Comparison of ENCODE assay signal across 8 cellular contexts in the genomic region with DNA sequence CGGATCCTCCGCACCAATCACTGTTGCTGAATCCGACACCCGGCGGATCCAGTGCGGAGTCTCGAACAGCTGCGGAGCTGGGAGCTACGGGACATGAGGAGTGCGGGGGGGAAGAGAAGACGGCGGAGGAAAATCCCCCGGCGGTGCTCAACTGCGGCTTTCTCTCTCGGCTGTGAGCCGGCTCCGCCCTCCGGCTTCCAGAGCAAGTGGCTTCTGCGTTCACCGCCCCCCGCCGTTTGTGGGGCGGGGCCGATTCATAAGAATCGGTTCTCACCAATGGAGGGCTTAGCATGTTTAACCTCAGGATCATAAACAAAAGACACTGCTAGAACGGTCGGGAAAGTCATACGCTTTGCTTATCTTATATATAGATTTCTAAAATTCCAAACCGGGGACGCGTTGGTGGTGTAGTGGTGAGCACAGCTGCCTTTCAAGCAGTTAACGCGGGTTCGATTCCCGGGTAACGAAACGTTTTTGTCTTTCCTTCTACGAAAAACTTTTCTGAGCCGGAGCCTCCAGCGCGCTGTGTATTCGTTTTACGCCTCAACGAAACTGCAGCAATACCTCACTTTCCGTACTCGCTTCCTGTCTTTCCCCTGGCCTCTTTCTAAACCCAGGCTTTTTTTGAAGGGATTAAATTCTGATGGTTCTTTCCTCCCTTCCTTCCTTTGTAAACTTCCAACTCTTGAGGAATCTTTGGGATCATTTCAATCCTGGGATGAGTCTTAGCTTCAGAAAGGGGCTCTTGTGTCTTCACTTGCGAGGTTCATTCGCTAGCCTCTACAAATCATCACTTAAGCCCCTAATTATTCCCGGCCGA. TPM values are rescaled to one million over a fixed set of nuclear protein-coding genes. Genes with fewer than 3 reads are reported as not detected.
A peak's percentile ranks its signal among the peaks of the same experiment; 100 is the strongest.
DNase-seq lines count a peak whose midpoint lies in the region; ATAC-seq and TF ChIP-seq lines count a peak whose summit lies in the region.
"Not testable (repeated sequence)": the region's sequence is repeated elsewhere in the genome, so short reads cannot be mapped to it uniquely, and the experiment has no call there.

No MANE protein-coding gene starts in this region.

- BruUV-seq in OCI-LY7 (replicated peaks; lab: Mats Ljungman, UMichigan) = not testable (repeated sequence)

- DNase-seq in D341Med (ENCODE audit: low spot score) (peak; percentile 77), OCI-LY7 (ENCODE audit: low spot score) (peak; percentile 37), activated T-cell treated with anti-CD3 and anti-CD28 coated beads for 48 hours (ENCODE audit: low read depth) (peak; percentile 91), epithelial cell of esophagus (ENCODE audit: low read depth) (peak; percentile 98), mesothelial cell of epicardium (ENCODE audit: low spot score in 2 of 2, unreplicated experiment in 2 of 2) (peak; percentile 88 to 90)
- peak; percentile 79 for DNase-seq in stimulated activated CD8-positive, alpha-beta memory T cell treated with anti-CD3 and anti-CD28 coated beads, Interleukin-15, amount 100 ng/mL, for 1 hour (ENCODE audit: low read depth)

- peaks cover 31% of the 10 kb centered on the region for H3K27me3 Mint-ChIP-seq in mesothelial cell of epicardium (ENCODE audit: low read depth)

- H4K20me1 ChIP-seq in OCI-LY7 (ENCODE audit: insufficient read depth, low read length) = not testable (repeated sequence)

- not testable (repeated sequence) for H3K36me3 Mint-ChIP-seq in mesothelial cell of epicardium

- H3K4me1 Mint-ChIP-seq in mesothelial cell of epicardium = peaks cover 10% of the 10 kb centered on the region

- H3K9me2 ChIP-seq in OCI-LY7 (ENCODE audit: insufficient read depth, low read length) = not testable (repeated sequence)

- H3K4me2 ChIP-seq in OCI-LY7 (ENCODE audit: low read length) = peak overlapping the region; percentile 54

- H3K27ac Mint-ChIP-seq in mesothelial cell of epicardium = peak overlapping the region; percentile 90

- H3K27me3 ChIP-seq in HUES6 (ENCODE audit: control insufficient read depth, insufficient read depth, low read length) = not testable (repeated sequence)

- POLR2A ChIA-PET in OCI-LY7 (lab: Charles Lee) = not testable (repeated sequence)

- not testable (repeated sequence) for H3K9me3 Mint-ChIP-seq in mesothelial cell of epicardium

- intact Hi-C loops in OCI-LY7 (cut with micrococcal nuclease; ENCODE audit: unreplicated experiment) = not testable (repeated sequence)

- CTCF ChIA-PET in OCI-LY7 (lab: Charles Lee; ENCODE audit: unreplicated experiment) = not testable (repeated sequence)

- H3K4me3 Mint-ChIP-seq in mesothelial cell of epicardium = peak overlapping the region; percentile 84

- H3K4me3 ChIP-seq in HUES6 (ENCODE audit: low read depth, low read length) (peak overlapping the region; percentile 63), OCI-LY7 (ENCODE audit: low read depth, low read length, poor library complexity, severe bottlenecking) (peak overlapping the region; percentile 60), epithelial cell of esophagus (ENCODE audit: low read length) (peak overlapping the region; percentile 54)

- not testable (repeated sequence) for H3K79me2 ChIP-seq in OCI-LY7 (ENCODE audit: insufficient read depth, low read depth, low read length)

- not testable (repeated sequence) for H3K27ac ChIP-seq in HUES6 (ENCODE audit: low read depth, low read length); OCI-LY7 (ENCODE audit: low read depth, low read length, poor library complexity, severe bottlenecking)

- H2AFZ ChIP-seq in OCI-LY7 (ENCODE audit: low read length) = not testable (repeated sequence)

- not testable (repeated sequence) for H3K9me3 ChIP-seq in HUES6 (ENCODE audit: control insufficient read depth, insufficient read depth, low read depth, low read length); OCI-LY7 (ENCODE audit: low read length)

- TF ChIP-seq CTCF in OCI-LY7 (conservative IDR thresholded peaks at IDR 0.05; ENCODE audit: low read length); epithelial cell of esophagus (IDR thresholded peaks at IDR 0.05; ENCODE audit: insufficient read depth, low read depth, low read length, missing control alignments); mesothelial cell of epicardium (IDR thresholded peaks at IDR 0.05; ENCODE audit: unreplicated experiment): not testable (repeated sequence)

- H3K9ac ChIP-seq in HUES6 (ENCODE audit: low read length) = peak overlapping the region; percentile 62

- not testable (repeated sequence) for H3K36me3 ChIP-seq in HUES6 (ENCODE audit: control insufficient read depth, insufficient read depth, low read length); OCI-LY7 (ENCODE audit: insufficient read depth, low read length)

- H3K4me1 ChIP-seq in HUES6 (ENCODE audit: control insufficient read depth, insufficient read depth, low read length); OCI-LY7 (ENCODE audit: insufficient read depth, low read length, poor library complexity, severe bottlenecking): not testable (repeated sequence)

- peak; percentile 86 for ATAC-seq in GM21447 (IDR thresholded peaks at IDR 0.05; ENCODE audit: unreplicated experiment)

RNA-seq across cellular contexts. Expression of gene FCGR3B, which starts 18.4 kb away (rescaled TPM):
- total RNA-seq in OCI-LY7 (2014; rRNA removed; shearing (Covaris generic)) = not detected in 2 replicates
- total RNA-seq in OCI-LY7 (2022) (not detected in 2 replicates), mesothelial cell of epicardium (not detected in 3 replicates)

RNA-seq across cellular contexts. Expression of gene FCGR2B, which starts 50.4 kb away (rescaled TPM):
- 4.6 TPM in 2 replicates for total RNA-seq in OCI-LY7 (2014; rRNA removed; shearing (Covaris generic))
- total RNA-seq in OCI-LY7 (2022) (1.9 and 4.8 TPM in 2 replicates), mesothelial cell of epicardium (not detected in 3 replicates)

Comparison
In these comparisons a context has a peak if more than half of its experiments do, and no peak if none do; other contexts are left out.
1. DNase-seq: peak in every context shown above with its lines; median percentile 98 in epithelial cell of esophagus; 91 in activated T-cell treated with anti-CD3 and anti-CD28 coated beads for 48 hours; 89 in mesothelial cell of epicardium; 79 in stimulated activated CD8-positive, alpha-beta memory T cell treated with anti-CD3 and anti-CD28 coated beads, Interleukin-15, amount 100 ng/mL, for 1 hour; 77 in D341Med; 37 in OCI-LY7.